ENCODE assay signal across 8 cellular contexts in the genomic region with DNA sequence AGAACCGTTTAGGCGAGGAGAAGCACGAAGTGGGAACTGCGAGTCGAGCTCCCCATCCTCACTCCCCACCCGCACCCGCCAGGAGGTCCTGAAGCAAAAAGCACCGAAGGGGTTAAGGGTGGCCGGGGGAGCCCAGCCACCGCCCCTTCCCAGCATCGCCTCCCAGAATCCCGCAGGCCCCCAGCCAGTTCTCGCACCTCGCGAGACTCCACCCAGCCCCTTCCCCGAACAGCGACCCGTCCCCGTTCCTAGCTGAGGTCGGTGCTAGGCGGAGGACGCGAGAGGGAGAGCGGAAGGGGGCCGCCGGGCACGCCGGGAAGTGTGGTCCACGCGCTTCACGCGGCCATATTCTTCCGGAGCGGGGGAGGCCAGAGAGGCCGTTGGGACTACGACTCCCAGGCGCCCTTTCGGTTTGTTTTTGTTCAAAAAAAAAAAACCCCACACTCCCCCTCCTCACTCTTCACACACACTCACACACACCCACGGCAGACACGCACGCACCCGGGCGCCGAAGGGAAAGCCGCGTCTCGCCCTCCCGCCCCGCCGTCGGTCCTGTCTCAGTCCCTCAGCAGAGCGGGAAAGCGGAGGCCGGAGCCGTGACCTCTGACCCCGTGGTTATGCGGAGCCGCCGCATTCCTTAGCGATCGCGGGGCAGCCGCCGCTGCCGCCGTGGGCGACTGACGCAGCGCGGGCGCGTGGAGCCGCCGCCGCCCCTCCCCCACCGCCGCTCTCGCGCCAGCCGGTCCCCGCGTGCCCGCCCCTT. TPM values are rescaled to one million over a fixed set of nuclear protein-coding genes. Genes with fewer than 3 reads are reported as not detected.
DNase-seq lines count a peak whose midpoint lies in the region; ATAC-seq, FAIRE-seq and TF ChIP-seq lines count a peak whose summit lies in the region.

Gene ASXL1 (plus strand): TSS at position 463 of the 763 bp plus-strand sequence. CDS start 445 bp downstream, outside the sequence.

- no peaks in the 10 kb centered on the region for H3K36me3 ChIP-seq in kidney (ENCODE audit: control insufficient read depth in 1 of 2, insufficient read depth in 2 of 2, low read length in 2 of 2)

- peak within 1 kb of the TSS; percentile 99 for H3K27ac ChIP-seq in kidney (ENCODE audit: low read depth in 2 of 2, low read length in 2 of 2)

- H3K4me1 ChIP-seq in kidney (ENCODE audit: control insufficient read depth in 1 of 2, insufficient read depth in 1 of 2, low read depth in 1 of 2, low read length in 2 of 2), result peaks cover 14 to 20% of the 10 kb centered on the region in 2 donors

- FAIRE-seq in kidney (lab: Jason Lieb, UNC), result no peak

- peak within 1 kb of the TSS; percentile 83 to 89 for H3K9ac ChIP-seq in kidney (ENCODE audit: low read length in 2 of 2)

- ATAC-seq in GM19043 (IDR thresholded peaks at IDR 0.05; ENCODE audit: low read depth, unreplicated experiment) (peak; percentile 78), HG03378 (IDR thresholded peaks at IDR 0.05; ENCODE audit: unreplicated experiment) (peak; percentile 52)

- H3K4me3 ChIP-seq in kidney (ENCODE audit: low read length in 2 of 2), result peak within 1 kb of the TSS; percentile 86 to 96

- no peaks in the 10 kb centered on the region for H3K9me3 ChIP-seq in kidney (ENCODE audit: control insufficient read depth in 1 of 2, low read length in 2 of 2)

- TF ChIP-seq CTCF in kidney (IDR thresholded peaks at IDR 0.05; ENCODE audit: borderline replicate concordance, extremely low read depth, insufficient read depth), result no peak

- peak; percentile 93 for DNase-seq in AG20443 (ENCODE audit: low spot score)
- peak; percentile 98 for DNase-seq in NCI-H510A (lab: John Stamatoyannopoulos, UW)
- DNase-seq in activated CD4-positive, alpha-beta T cell treated with anti-CD3 and anti-CD28 coated beads for 1 hour, result peak; percentile 92
- DNase-seq in cerebellum (ENCODE audit: low spot score), result peak; percentile 97
- DNase-seq in kidney, result peak; percentile 99
- peak; percentile 97 for DNase-seq in stimulated activated CD4-positive, alpha-beta T cell treated with anti-CD3 and anti-CD28 coated beads, Interleukin-15, amount 100 ng/mL, for 24 hours

- intact Hi-C loops in kidney (cut with DNase I), result no loop called here

RNA-seq across cellular contexts. Expression of gene ASXL1, which starts in this region (rescaled TPM):
- 78.8 TPM for total RNA-seq in cerebellum
- total RNA-seq in kidney, result 71.1 TPM
- polyA plus RNA-seq in kidney (ENCODE audit: insufficient read depth, low read depth, low replicate concordance), result 16.2 TPM

Comparison
In these comparisons a context has a peak if more than half of its experiments do, and no peak if none do; other contexts are left out.
1. Peak in every context shown above with its lines: DNase-seq, ATAC-seq, H3K4me3 ChIP-seq and H3K27ac ChIP-seq.